Comparison of ENCODE assay signal across 8 cellular contexts in genomic region chr6:157068691-157069228, GRCh38.
DNase-seq lines count a peak whose midpoint lies in the region; ATAC-seq and TF ChIP-seq lines count a peak whose summit lies in the region.
"Had no signal": no experiment of that assay in that cellular context is flagged by ENCODE, and none has a peak within 500 bp of the region (broad histone marks: within the 10 kb centered on the region; RNA-seq: fewer than 3 reads in every experiment).

No MANE protein-coding gene starts in this region.

- TF ChIP-seq CTCF in omental fat pad (IDR thresholded peaks at IDR 0.05), result no peak
- TF ChIP-seq CTCF in dorsolateral prefrontal cortex (IDR thresholded peaks at IDR 0.05 in 54 of 56, conservative IDR thresholded peaks at IDR 0.05 in 2 of 56; ENCODE audit: low read depth in 1 of 56, partially characterized antibody in 56 of 56), result no peak
- no peak for TF ChIP-seq CTCF in BE2C (IDR thresholded peaks at IDR 0.05; ENCODE audit: low read depth, low read length)
- no peak for TF ChIP-seq CTCF in testis (IDR thresholded peaks at IDR 0.05)

- DNase-seq in GM19240 (ENCODE audit: insufficient read length, low spot score), result peak; percentile 39
- peak; percentile 29 for DNase-seq in SW480 (ENCODE audit: low spot score)
- no peak for DNase-seq in omental fat pad (ENCODE audit: low spot score)
- DNase-seq in dorsolateral prefrontal cortex, result no peak
- no peak for DNase-seq in BE2C
- no peak for DNase-seq in testis

- no peaks in the 10 kb centered on the region for H3K27me3 ChIP-seq in dorsolateral prefrontal cortex
- H3K27me3 ChIP-seq in BE2C, result no peaks in the 10 kb centered on the region
- no peaks in the 10 kb centered on the region for H3K27me3 ChIP-seq in testis

- WGBS in testis, 2 donors, result 61% methylated on average over 7 of the region's 7 CpGs

- H3K4me1 ChIP-seq in BE2C, result no peaks in the 10 kb centered on the region; the same call in 1 of the 2 replicates
- no peaks in the 10 kb centered on the region for H3K4me1 ChIP-seq in testis

- H3K9me3 ChIP-seq in BE2C, result no peaks in the 10 kb centered on the region
- H3K9me3 ChIP-seq in testis, result no peaks in the 10 kb centered on the region

- H3K27ac ChIP-seq in dorsolateral prefrontal cortex, result peak overlapping the region in 4 of 59 donors; percentile 7 to 66 (median 12)
- no peak overlapping the region for H3K27ac ChIP-seq in testis

- ATAC-seq in HG02884 (IDR thresholded peaks at IDR 0.05; ENCODE audit: unreplicated experiment) (peak; percentile 97), omental fat pad (ENCODE audit: low FRiP score) (peak; percentile 62)
- ATAC-seq: K562 had no signal

- H3K4me3 ChIP-seq in dorsolateral prefrontal cortex (peak overlapping the region in 1 of 59 donors; percentile 10), BE2C (ENCODE audit: low read depth, low read length) (no peak overlapping the region), testis (no peak overlapping the region)
- H3K4me3 ChIP-seq: K562 had no signal

- no peaks in the 10 kb centered on the region; the same call in 1 of the 2 replicates for H3K36me3 ChIP-seq in BE2C
- no peaks in the 10 kb centered on the region for H3K36me3 ChIP-seq in testis (ENCODE audit: low read depth, missing control alignments)

- no peak for TF ChIP-seq POLR2A in testis (IDR thresholded peaks at IDR 0.05)

- intact Hi-C loops in dorsolateral prefrontal cortex (cut with DNase I), result no loop called here
- intact Hi-C loops in testis (cut with DNase I; ENCODE audit: low total_unique reads), result no loop called here

Comparison
In these comparisons a context has a peak if more than half of its experiments do, and no peak if none do; other contexts are left out.
1. DNase-seq: peak in GM19240 (single experiment) and SW480 (single experiment); none in omental fat pad (single experiment), dorsolateral prefrontal cortex (0 of 10), BE2C (single experiment) and testis (single experiment).